ENCODE assay signal across 19 cellular contexts in the genomic region with DNA sequence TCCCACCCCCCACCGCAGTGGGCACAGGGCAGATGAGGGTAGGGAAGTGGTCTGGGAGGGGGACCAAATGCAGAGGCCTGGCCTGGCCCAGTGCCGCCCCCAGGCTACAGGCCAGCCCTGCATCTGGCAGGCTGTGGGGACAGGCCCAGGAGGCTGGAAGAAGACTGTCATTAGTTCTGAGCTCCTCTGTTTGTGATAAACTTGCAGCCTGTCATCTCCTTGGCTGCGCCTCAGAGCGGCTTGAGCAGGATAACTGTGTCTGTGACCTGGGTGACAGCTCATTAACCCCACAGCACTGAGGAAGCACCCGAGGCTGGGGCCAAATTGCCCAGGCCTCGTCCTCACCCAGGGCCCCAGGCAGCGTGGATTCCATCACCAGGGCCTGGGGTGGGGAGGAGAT. TPM values are rescaled to one million over a fixed set of nuclear protein-coding genes. Genes with fewer than 3 reads are reported as not detected.
DNase-seq lines count a peak whose midpoint lies in the region; ATAC-seq, FAIRE-seq and TF ChIP-seq lines count a peak whose summit lies in the region.
"Had no signal": no experiment of that assay in that cellular context is flagged by ENCODE, and none has a peak within 500 bp of the region (broad histone marks: within the 10 kb centered on the region; RNA-seq: fewer than 3 reads in every experiment).

No MANE protein-coding gene starts in this region.

- H3K18ac ChIP-seq in mesendoderm (ENCODE audit: low read length): peak overlapping the region; percentile 6

- H3K4me1 Mint-ChIP-seq in activated T-helper 17 cell treated with anti-CD3 and anti-CD28 coated beads, Interleukin-2, amount 50 U/mL, for 72 hours: peaks cover 13% of the 10 kb centered on the region

- no peak overlapping the region for H3K4me2 ChIP-seq in mesendoderm (ENCODE audit: low read length)
- H3K4me2 ChIP-seq: BLaER1 had no signal

- H3K56ac ChIP-seq in mesendoderm (ENCODE audit: low read length): peak overlapping the region; percentile 11

- no peak overlapping the region for H3K4me3 Mint-ChIP-seq in activated T-helper 17 cell treated with anti-CD3 and anti-CD28 coated beads, Interleukin-2, amount 50 U/mL, for 72 hours

- H2BK5ac ChIP-seq in mesendoderm (ENCODE audit: low read length): no peak overlapping the region

- no peaks in the 10 kb centered on the region for H3K79me1 ChIP-seq in mesendoderm (ENCODE audit: low read length)

- H3K36me3 ChIP-seq in ACC112 (ENCODE audit: insufficient read depth, low read length): no peaks in the 10 kb centered on the region
- H3K36me3 ChIP-seq in mesendoderm (ENCODE audit: control insufficient read depth, insufficient read depth, low read length): no peaks in the 10 kb centered on the region
- H3K36me3 ChIP-seq: BLaER1, HAP-1 had no signal

- TF ChIP-seq POLR2A in H54 (IDR thresholded peaks at IDR 0.05; ENCODE audit: low read depth, low read length): 0 out of 2 replicates have a peak, but pooled peaks have one; percentile 2

- H2AK5ac ChIP-seq in mesendoderm (ENCODE audit: low read length): no peak overlapping the region

- peaks cover 33% of the 10 kb centered on the region for H3K4me1 ChIP-seq in ACC112 (ENCODE audit: control insufficient read depth, insufficient read depth, low read length, unreplicated experiment)
- H3K4me1 ChIP-seq in mesendoderm (ENCODE audit: control insufficient read depth, low read depth, low read length): peaks cover 4% of the 10 kb centered on the region

- H3K4me3 ChIP-seq in ACC112 (ENCODE audit: low read depth, low read length) (no peak overlapping the region), mesendoderm (ENCODE audit: low read length) (no peak overlapping the region)
- H3K4me3 ChIP-seq: BLaER1, HAP-1, SK-N-MC had no signal

- H3K27me3 ChIP-seq in ACC112 (ENCODE audit: insufficient read depth, low read length) (no peaks in the 10 kb centered on the region), mesendoderm (ENCODE audit: insufficient read depth, low read length, poor library complexity) (no peaks in the 10 kb centered on the region)
- H3K27me3 ChIP-seq: BLaER1 had no signal

- H3K4ac ChIP-seq in mesendoderm (ENCODE audit: low read depth, low read length): no peak overlapping the region

- no peak for FAIRE-seq in H54 (lab: Jason Lieb, UNC)
- FAIRE-seq: HTR-8/SVneo had no signal

- no peaks in the 10 kb centered on the region for H3K9me3 Mint-ChIP-seq in activated T-helper 17 cell treated with anti-CD3 and anti-CD28 coated beads, Interleukin-2, amount 50 U/mL, for 72 hours

- peak overlapping the region; percentile 64 for H3K27ac Mint-ChIP-seq in activated T-helper 17 cell treated with anti-CD3 and anti-CD28 coated beads, Interleukin-2, amount 50 U/mL, for 72 hours

- no peak for ATAC-seq in activated T-helper 17 cell treated with anti-CD3 and anti-CD28 coated beads, Interleukin-2, amount 50 U/mL, for 72 hours (replicated peaks)
- ATAC-seq in GM21737 (IDR thresholded peaks at IDR 0.05; ENCODE audit: unreplicated experiment): no peak
- ATAC-seq: Right ventricle myocardium inferior had no signal

- no peak overlapping the region for H4K8ac ChIP-seq in mesendoderm (ENCODE audit: low read depth, low read length)

- no peak overlapping the region for H3K23ac ChIP-seq in mesendoderm (ENCODE audit: low read length)

- H3K27ac ChIP-seq in ACC112 (ENCODE audit: low read depth, low read length) (0 out of 2 replicates have a peak overlapping the region, but pooled peaks have one; percentile 72), mesendoderm (ENCODE audit: low read depth, low read length) (no peak overlapping the region)
- H3K27ac ChIP-seq: BLaER1, SK-N-MC had no signal

- WGBS in mesendoderm (ENCODE audit: extremely low coverage, insufficient coverage, low lambda C conversion rate): no CpG with 5 or more reads among the region's 7 CpGs

- H3K79me2 ChIP-seq in ACC112 (ENCODE audit: control insufficient read depth, insufficient read depth, low read length, unreplicated experiment): peaks cover 11% of the 10 kb centered on the region
- H3K79me2 ChIP-seq in mesendoderm (ENCODE audit: control insufficient read depth, insufficient read depth, low read length): no peaks in the 10 kb centered on the region

- no peak overlapping the region for H2AFZ ChIP-seq in ACC112 (ENCODE audit: low read length, unreplicated experiment)

- H3K36me3 Mint-ChIP-seq in activated T-helper 17 cell treated with anti-CD3 and anti-CD28 coated beads, Interleukin-2, amount 50 U/mL, for 72 hours (ENCODE audit: low read depth): no peaks in the 10 kb centered on the region

- H3K27me3 Mint-ChIP-seq in activated T-helper 17 cell treated with anti-CD3 and anti-CD28 coated beads, Interleukin-2, amount 50 U/mL, for 72 hours: no peaks in the 10 kb centered on the region

- H2BK15ac ChIP-seq in mesendoderm (replicated peaks; ENCODE audit: low read depth): no peak overlapping the region

- H4K5ac ChIP-seq in mesendoderm (ENCODE audit: low read length): no peak overlapping the region

- H2BK120ac ChIP-seq in mesendoderm (ENCODE audit: low read depth, low read length): no peak overlapping the region

- H3K9ac ChIP-seq in mesendoderm (ENCODE audit: low read length): no peak overlapping the region
- H3K9ac ChIP-seq: BLaER1 had no signal

- no peak for DNase-seq in H54 (ENCODE audit: insufficient read length, low spot score)
- DNase-seq in mesendoderm: no peak
- no peak for DNase-seq in NCI-H2029 (lab: John Stamatoyannopoulos, UW)
- no peak for DNase-seq in globus pallidus (ENCODE audit: low spot score)
- DNase-seq in iPS-NIHi11 (ENCODE audit: low spot score): no peak
- DNase-seq: DMS 273 treated with DMSO at 0.1 percent for 48 hours, NCI-H1048, NCI-H146, NCI-H2107, NCI-H226, NCI-H526 treated with DMSO at 0.1 percent for 48 hours had no signal

RNA-seq across cellular contexts. Expression of a gene that starts 23.9 kb away (rescaled TPM):
- total RNA-seq in activated T-helper 17 cell treated with anti-CD3 and anti-CD28 coated beads, Interleukin-2, amount 50 U/mL, for 72 hours: under 1 TPM in 1 of 2 donors, not detected in 1; 0.40 TPM
- polyA plus RNA-seq in mesendoderm (2013, experiment 1 of 2): 0.13 TPM
- 0.15 TPM for polyA plus RNA-seq in mesendoderm (2013, experiment 2 of 2)

RNA-seq across cellular contexts. Expression of a gene that starts 49.1 kb away (rescaled TPM):
- 10 to 100 TPM; 13.0 to 29.9 TPM for total RNA-seq in activated T-helper 17 cell treated with anti-CD3 and anti-CD28 coated beads, Interleukin-2, amount 50 U/mL, for 72 hours
- polyA plus RNA-seq in mesendoderm (2013, experiment 1 of 2): 41.9 TPM
- 41.9 TPM for polyA plus RNA-seq in mesendoderm (2013, experiment 2 of 2)
